Comparison of ENCODE assay signal across 1 cellular context in the genomic region with DNA sequence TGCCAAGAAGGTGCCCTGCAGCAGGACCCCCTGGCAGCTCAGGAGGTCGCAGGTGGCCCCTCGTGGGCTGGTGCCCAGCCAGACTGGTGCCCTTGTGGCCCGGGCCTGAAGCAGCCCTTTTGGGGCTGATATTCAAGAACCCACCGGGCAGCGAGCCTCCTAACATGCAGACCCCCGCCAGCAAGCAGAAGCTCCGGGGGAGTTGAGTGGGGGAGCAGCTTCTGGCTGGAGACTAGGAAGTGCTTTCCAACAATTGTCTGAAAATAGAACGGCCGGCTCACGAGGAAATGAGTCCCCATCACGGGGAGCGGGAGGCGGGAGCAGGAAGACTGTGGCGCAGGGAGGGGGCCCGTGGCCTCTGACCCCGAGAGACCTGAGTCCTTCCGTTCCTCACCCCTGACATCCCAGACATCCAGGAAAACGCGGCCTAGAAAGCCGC.
TF ChIP-seq lines count a peak whose summit lies in the region.

No MANE protein-coding gene starts in this region.

TF ChIP-seq in HCT116, 20 proteins besides CTCF, POLR2A, EP300 and RAD21:
- TF ChIP-seq, protein P1, sequence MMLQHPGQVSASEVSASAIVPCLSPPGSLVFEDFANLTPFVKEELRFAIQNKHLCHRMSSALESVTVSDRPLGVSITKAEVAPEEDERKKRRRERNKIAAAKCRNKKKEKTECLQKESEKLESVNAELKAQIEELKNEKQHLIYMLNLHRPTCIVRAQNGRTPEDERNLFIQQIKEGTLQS (IDR thresholded peaks at IDR 0.05), result no peak
- TF ChIP-seq, protein P2, sequence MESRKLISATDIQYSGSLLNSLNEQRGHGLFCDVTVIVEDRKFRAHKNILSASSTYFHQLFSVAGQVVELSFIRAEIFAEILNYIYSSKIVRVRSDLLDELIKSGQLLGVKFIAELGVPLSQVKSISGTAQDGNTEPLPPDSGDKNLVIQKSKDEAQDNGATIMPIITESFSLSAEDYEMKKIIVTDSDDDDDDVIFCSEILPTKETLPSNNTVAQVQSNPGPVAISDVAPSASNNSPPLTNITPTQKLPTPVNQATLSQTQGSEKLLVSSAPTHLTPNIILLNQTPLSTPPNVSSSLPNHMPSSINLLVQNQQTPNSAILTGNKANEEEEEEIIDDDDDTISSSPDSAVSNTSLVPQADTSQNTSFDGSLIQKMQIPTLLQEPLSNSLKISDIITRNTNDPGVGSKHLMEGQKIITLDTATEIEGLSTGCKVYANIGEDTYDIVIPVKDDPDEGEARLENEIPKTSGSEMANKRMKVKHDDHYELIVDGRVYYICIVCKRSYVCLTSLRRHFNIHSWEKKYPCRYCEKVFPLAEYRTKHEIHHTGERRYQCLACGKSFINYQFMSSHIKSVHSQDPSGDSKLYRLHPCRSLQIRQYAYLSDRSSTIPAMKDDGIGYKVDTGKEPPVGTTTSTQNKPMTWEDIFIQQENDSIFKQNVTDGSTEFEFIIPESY (IDR thresholded peaks at IDR 0.05; ENCODE audit: extremely low read depth, insufficient replicate concordance, low read length), result no peak
- TF ChIP-seq EGR1 (IDR thresholded peaks at IDR 0.05; ENCODE audit: low read depth) (no peak), EZH2 (IDR thresholded peaks at IDR 0.05) (no peak), CBX3 (IDR thresholded peaks at IDR 0.05; ENCODE audit: low read depth) (no peak), TCF7L2 (IDR thresholded peaks at IDR 0.05; ENCODE audit: borderline replicate concordance, extremely low read depth, insufficient read depth, insufficient read length) (no peak), SIN3A (IDR thresholded peaks at IDR 0.05; ENCODE audit: low read depth) (no peak), SRF (IDR thresholded peaks at IDR 0.05; ENCODE audit: low read depth) (no peak), EZH2phosphoT487 (IDR thresholded peaks at IDR 0.05; ENCODE audit: borderline replicate concordance) (no peak), JUND (IDR thresholded peaks at IDR 0.05) (no peak), ZNF274 (IDR thresholded peaks at IDR 0.05; ENCODE audit: low read depth, low read length) (no peak), ZFX (IDR thresholded peaks at IDR 0.05) (no peak), FOSL1 (IDR thresholded peaks at IDR 0.05; ENCODE audit: low read depth) (no peak), ELF1 (IDR thresholded peaks at IDR 0.05; ENCODE audit: borderline replicate concordance, low read depth) (no peak)
- TF ChIP-seq, protein P3, sequence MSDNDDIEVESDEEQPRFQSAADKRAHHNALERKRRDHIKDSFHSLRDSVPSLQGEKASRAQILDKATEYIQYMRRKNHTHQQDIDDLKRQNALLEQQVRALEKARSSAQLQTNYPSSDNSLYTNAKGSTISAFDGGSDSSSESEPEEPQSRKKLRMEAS (IDR thresholded peaks at IDR 0.05), result no peak
- TF ChIP-seq, protein P4, sequence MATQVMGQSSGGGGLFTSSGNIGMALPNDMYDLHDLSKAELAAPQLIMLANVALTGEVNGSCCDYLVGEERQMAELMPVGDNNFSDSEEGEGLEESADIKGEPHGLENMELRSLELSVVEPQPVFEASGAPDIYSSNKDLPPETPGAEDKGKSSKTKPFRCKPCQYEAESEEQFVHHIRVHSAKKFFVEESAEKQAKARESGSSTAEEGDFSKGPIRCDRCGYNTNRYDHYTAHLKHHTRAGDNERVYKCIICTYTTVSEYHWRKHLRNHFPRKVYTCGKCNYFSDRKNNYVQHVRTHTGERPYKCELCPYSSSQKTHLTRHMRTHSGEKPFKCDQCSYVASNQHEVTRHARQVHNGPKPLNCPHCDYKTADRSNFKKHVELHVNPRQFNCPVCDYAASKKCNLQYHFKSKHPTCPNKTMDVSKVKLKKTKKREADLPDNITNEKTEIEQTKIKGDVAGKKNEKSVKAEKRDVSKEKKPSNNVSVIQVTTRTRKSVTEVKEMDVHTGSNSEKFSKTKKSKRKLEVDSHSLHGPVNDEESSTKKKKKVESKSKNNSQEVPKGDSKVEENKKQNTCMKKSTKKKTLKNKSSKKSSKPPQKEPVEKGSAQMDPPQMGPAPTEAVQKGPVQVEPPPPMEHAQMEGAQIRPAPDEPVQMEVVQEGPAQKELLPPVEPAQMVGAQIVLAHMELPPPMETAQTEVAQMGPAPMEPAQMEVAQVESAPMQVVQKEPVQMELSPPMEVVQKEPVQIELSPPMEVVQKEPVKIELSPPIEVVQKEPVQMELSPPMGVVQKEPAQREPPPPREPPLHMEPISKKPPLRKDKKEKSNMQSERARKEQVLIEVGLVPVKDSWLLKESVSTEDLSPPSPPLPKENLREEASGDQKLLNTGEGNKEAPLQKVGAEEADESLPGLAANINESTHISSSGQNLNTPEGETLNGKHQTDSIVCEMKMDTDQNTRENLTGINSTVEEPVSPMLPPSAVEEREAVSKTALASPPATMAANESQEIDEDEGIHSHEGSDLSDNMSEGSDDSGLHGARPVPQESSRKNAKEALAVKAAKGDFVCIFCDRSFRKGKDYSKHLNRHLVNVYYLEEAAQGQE (IDR thresholded peaks at IDR 0.05; ENCODE audit: low read depth), result no peak
TF ChIP-seq in HCT116: peak in this region for 0.
